Comparison of ENCODE assay signal across 1 cellular context in the genomic region with DNA sequence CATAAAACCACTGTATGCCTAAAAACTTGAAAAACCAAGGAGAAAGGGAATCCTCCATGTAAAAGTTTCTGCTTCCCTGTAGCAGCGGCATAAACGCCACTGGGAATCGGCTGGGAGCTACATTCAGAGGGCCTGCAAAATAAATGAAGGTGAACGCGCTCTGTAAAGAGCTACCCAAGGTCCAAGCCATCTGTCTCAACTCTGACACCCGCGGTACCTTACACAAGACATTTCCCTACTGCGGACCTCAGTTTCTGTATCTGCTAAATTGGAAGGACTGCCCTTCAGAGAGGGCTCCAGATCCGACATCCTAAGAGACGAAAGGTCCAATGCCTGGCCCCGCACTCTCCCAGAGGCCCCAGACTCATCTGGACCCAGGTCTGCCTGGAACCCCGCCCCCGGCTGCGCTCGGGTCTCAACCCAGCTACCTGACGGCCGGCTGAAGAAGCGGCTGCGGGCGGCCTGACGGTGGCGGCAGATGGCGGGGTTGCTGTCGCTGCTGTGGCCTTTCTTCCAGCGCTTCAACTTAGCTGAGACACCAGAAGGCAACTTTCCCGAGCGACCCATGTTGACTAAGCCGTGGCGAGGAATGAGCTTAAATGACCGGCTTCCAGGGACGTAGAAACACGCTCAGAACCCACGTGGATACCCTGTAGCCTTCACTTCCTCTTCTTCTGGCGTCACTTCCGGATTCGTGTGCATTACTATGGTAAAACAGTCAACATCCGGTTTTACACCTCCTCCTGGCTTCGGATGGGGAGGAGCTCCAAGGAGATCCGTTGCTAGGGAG.
TF ChIP-seq lines count a peak whose summit lies in the region.

A gene with protein sequence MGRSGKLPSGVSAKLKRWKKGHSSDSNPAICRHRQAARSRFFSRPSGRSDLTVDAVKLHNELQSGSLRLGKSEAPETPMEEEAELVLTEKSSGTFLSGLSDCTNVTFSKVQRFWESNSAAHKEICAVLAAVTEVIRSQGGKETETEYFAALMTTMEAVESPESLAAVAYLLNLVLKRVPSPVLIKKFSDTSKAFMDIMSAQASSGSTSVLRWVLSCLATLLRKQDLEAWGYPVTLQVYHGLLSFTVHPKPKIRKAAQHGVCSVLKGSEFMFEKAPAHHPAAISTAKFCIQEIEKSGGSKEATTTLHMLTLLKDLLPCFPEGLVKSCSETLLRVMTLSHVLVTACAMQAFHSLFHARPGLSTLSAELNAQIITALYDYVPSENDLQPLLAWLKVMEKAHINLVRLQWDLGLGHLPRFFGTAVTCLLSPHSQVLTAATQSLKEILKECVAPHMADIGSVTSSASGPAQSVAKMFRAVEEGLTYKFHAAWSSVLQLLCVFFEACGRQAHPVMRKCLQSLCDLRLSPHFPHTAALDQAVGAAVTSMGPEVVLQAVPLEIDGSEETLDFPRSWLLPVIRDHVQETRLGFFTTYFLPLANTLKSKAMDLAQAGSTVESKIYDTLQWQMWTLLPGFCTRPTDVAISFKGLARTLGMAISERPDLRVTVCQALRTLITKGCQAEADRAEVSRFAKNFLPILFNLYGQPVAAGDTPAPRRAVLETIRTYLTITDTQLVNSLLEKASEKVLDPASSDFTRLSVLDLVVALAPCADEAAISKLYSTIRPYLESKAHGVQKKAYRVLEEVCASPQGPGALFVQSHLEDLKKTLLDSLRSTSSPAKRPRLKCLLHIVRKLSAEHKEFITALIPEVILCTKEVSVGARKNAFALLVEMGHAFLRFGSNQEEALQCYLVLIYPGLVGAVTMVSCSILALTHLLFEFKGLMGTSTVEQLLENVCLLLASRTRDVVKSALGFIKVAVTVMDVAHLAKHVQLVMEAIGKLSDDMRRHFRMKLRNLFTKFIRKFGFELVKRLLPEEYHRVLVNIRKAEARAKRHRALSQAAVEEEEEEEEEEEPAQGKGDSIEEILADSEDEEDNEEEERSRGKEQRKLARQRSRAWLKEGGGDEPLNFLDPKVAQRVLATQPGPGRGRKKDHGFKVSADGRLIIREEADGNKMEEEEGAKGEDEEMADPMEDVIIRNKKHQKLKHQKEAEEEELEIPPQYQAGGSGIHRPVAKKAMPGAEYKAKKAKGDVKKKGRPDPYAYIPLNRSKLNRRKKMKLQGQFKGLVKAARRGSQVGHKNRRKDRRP (N-terminal part only) (minus strand): TSS at position 676 of the 790 bp plus-strand sequence. CDS start 109 bp downstream, at position 567.

TF ChIP-seq in K562, 482 proteins besides CTCF, POLR2A, EP300 and RAD21 (continued from another document):
- TF ChIP-seq, protein P1, sequence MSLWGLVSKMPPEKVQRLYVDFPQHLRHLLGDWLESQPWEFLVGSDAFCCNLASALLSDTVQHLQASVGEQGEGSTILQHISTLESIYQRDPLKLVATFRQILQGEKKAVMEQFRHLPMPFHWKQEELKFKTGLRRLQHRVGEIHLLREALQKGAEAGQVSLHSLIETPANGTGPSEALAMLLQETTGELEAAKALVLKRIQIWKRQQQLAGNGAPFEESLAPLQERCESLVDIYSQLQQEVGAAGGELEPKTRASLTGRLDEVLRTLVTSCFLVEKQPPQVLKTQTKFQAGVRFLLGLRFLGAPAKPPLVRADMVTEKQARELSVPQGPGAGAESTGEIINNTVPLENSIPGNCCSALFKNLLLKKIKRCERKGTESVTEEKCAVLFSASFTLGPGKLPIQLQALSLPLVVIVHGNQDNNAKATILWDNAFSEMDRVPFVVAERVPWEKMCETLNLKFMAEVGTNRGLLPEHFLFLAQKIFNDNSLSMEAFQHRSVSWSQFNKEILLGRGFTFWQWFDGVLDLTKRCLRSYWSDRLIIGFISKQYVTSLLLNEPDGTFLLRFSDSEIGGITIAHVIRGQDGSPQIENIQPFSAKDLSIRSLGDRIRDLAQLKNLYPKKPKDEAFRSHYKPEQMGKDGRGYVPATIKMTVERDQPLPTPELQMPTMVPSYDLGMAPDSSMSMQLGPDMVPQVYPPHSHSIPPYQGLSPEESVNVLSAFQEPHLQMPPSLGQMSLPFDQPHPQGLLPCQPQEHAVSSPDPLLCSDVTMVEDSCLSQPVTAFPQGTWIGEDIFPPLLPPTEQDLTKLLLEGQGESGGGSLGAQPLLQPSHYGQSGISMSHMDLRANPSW (CRISPR knock-in tag; IDR thresholded peaks at IDR 0.05): no peak
- peak; percentile 97 for TF ChIP-seq SPI1 (IDR thresholded peaks at IDR 0.05; ENCODE audit: borderline replicate concordance, low read depth, low read length)
